In the genomic region with DNA sequence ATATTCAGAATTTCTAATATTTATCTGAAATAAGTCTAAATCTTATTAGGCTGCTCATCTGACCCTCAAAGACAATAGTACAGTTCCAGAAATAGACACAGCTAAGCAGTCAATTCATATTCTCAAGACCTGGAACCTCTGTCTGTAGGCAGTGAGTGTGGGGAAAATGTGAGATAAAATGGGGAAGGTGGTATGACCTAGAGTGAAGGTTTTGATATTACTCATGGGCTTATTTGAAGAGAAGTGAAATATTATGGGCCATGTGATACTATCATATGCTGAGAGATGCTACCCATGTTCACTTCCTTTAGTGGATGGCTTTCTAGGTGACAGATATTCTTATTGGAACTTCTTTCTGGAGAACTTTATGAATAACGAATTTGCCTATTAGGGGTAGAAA, we compare ENCODE assay signal across 10 cellular contexts. TPM values are rescaled to one million over a fixed set of nuclear protein-coding genes. Genes with fewer than 3 reads are reported as not detected.
DNase-seq lines count a peak whose midpoint lies in the region; ATAC-seq and FAIRE-seq lines count a peak whose summit lies in the region.
"Had no signal": no experiment of that assay in that cellular context is flagged by ENCODE, and none has a peak within 500 bp of the region (broad histone marks: within the 10 kb centered on the region; RNA-seq: fewer than 3 reads in every experiment).

No MANE protein-coding gene starts in this region.

- peak; percentile 77 for FAIRE-seq in GM18507 (lab: Jason Lieb, UNC)

- H3K36me3 Mint-ChIP-seq in central memory CD8-positive, alpha-beta T cell (ENCODE audit: insufficient read depth) = peaks cover 16% of the 10 kb centered on the region

- peak overlapping the region; percentile 84 for H3K27ac Mint-ChIP-seq in central memory CD8-positive, alpha-beta T cell (ENCODE audit: low read depth)

- H3K9me3 Mint-ChIP-seq in central memory CD8-positive, alpha-beta T cell = peaks cover 5% of the 10 kb centered on the region

- peak overlapping the region; percentile 70 for H3K4me3 Mint-ChIP-seq in central memory CD8-positive, alpha-beta T cell

- ATAC-seq in GM21381 (IDR thresholded peaks at IDR 0.05; ENCODE audit: unreplicated experiment) = peak; percentile 74
- ATAC-seq in HG03378 (IDR thresholded peaks at IDR 0.05; ENCODE audit: unreplicated experiment) = peak; percentile 90
- ATAC-seq in central memory CD8-positive, alpha-beta T cell (replicated peaks; ENCODE audit: extremely low read depth, poor library complexity, severe bottlenecking) = peak; percentile 45
- ATAC-seq: right cardiac atrium had no signal

- peaks cover 87% of the 10 kb centered on the region for H3K4me1 Mint-ChIP-seq in central memory CD8-positive, alpha-beta T cell

- DNase-seq in GM18507 (ENCODE audit: extremely low spot score, insufficient read length, low read depth) (peak; percentile 32), mucosa of gallbladder (ENCODE audit: low spot score) (no peak), T-helper 9 cell (no peak), SHP77 (lab: John Stamatoyannopoulos, UW) (no peak)
- no peak for DNase-seq in central memory CD8-positive, alpha-beta T cell (ENCODE audit: low spot score in 2 of 2)
- no peak for DNase-seq in stimulated activated CD4-positive, alpha-beta T cell treated with anti-CD3 and anti-CD28 coated beads, Interleukin-15, amount 100 ng/mL, for 24 hours
- DNase-seq: NCI-H524 treated with DMSO at 0.1 percent for 48 hours, right cardiac atrium had no signal

- no peaks in the 10 kb centered on the region for H3K27me3 Mint-ChIP-seq in central memory CD8-positive, alpha-beta T cell

RNA-seq across cellular contexts. Expression of a gene that starts 33.5 kb away (rescaled TPM):
- 144 TPM for total RNA-seq in mucosa of gallbladder
